Comparison of ENCODE assay signal across 31 cellular contexts in the genomic region with DNA sequence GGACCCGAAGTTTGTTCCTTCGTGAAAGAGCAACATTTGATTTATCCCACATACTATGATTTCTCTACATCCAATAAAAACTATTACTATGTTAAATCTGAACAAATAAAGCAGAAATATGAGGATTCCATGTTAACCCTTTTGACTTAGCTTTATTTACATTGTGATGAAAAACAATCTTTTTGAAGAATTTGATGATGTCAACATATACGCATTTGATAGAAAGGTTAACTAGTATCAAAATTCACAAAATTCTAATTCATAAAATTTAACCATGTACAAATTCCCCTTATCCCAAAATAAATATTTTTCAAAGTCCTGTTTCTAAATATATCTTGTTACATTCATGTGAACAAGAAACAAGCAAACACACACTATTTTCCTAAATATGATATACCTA.
"Had no signal": no experiment of that assay in that cellular context is flagged by ENCODE, and none has a peak within 500 bp of the region (broad histone marks: within the 10 kb centered on the region; RNA-seq: fewer than 3 reads in every experiment).

No MANE protein-coding gene starts in this region.

- H3K4me1 Mint-ChIP-seq: nephron; neural progenitor cell; stimulated activated naive CD8-positive, alpha-beta T cell treated with anti-CD3 and anti-CD28 coated beads, Interleukin-15, amount 100 ng/mL, for 72 hours had no signal

- H3K4me3 ChIP-seq: neural progenitor cell, ovary, psoas muscle, skin epidermis, smooth muscle cell, spleen, suprapubic skin, testis, tibial artery, transverse colon, upper lobe of right lung, uterus had no signal

- H3K27ac ChIP-seq: neural progenitor cell, ovary, parathyroid adenoma, psoas muscle, skin epidermis, spleen, suprapubic skin, testis, tibial artery, transverse colon, upper lobe of right lung, uterus had no signal

- H3K79me2 ChIP-seq: parathyroid adenoma had no signal

- ATAC-seq: natural killer cell; psoas muscle; right cardiac atrium; sciatic nerve; stimulated activated memory B cell treated with anti-CD40 and anti-IgM and Interleukin-4, amounts not matched to agents 10 μg/mL and 1 μg/mL and 100 μg/mL, for 72 hours; stimulated activated naive CD8-positive, alpha-beta T cell treated with anti-CD3 and anti-CD28 coated beads, Interleukin-15, amount 100 ng/mL, for 72 hours; stimulated activated naive CD8-positive, alpha-beta T cell treated with anti-CD3 and anti-CD28 coated beads, Interleukin-15, Interleukin-2, amounts not matched to agents 100 U/mL and 50 U/mL, for 24 hours; upper lobe of right lung had no signal

- H3K4me3 Mint-ChIP-seq: natural killer cell; nephron; neural progenitor cell; stimulated activated memory B cell treated with anti-CD40 and anti-IgM and Interleukin-4, amounts not matched to agents 10 μg/mL and 1 μg/mL and 100 μg/mL, for 72 hours; stimulated activated naive CD8-positive, alpha-beta T cell treated with anti-CD3 and anti-CD28 coated beads, Interleukin-15, amount 100 ng/mL, for 72 hours; type B pancreatic cell had no signal

- H3K36me3 ChIP-seq: ovary, uterus had no signal

- H3K27me3 ChIP-seq: neural progenitor cell, ovary, spleen, suprapubic skin, testis, tibial artery, transverse colon, upper lobe of right lung, uterus had no signal

- H3K27me3 Mint-ChIP-seq: progenitor cell of endocrine pancreas; stimulated activated memory B cell treated with anti-CD40 and anti-IgM and Interleukin-4, amounts not matched to agents 10 μg/mL and 1 μg/mL and 100 μg/mL, for 72 hours; stimulated activated naive CD8-positive, alpha-beta T cell treated with anti-CD3 and anti-CD28 coated beads, Interleukin-15, amount 100 ng/mL, for 72 hours; type B pancreatic cell had no signal

- H3K36me3 Mint-ChIP-seq: natural killer cell had no signal

- DNase-seq: natural killer cell; occipital lobe; ovary; posterior cingulate gyrus; psoas muscle; right cardiac atrium; spleen; stimulated activated CD4-positive, alpha-beta T cell treated with anti-CD3 and anti-CD28 coated beads, Interleukin-12 subunit alpha, Interleukin-12 subunit beta, amount 100 ng/mL, for 4 hours; stimulated activated CD4-positive, alpha-beta T cell treated with anti-CD3 and anti-CD28 coated beads, Interleukin-1b, Interleukin-23, amount 100 ng/mL, for 48 hours; stimulated activated CD4-positive, alpha-beta T cell treated with anti-CD3 and anti-CD28 coated beads, Interleukin-4, amount 100 ng/mL, for 1 hour; stimulated activated CD4-positive, alpha-beta T cell treated with anti-CD3 and anti-CD28 coated beads, Interleukin-4, amount 100 ng/mL, for 4 hours; stimulated activated CD8-positive, alpha-beta memory T cell treated with anti-CD3 and anti-CD28 coated beads, Interleukin-4, amount 100 ng/mL, for 48 hours; stimulated activated naive CD4-positive, alpha-beta T cell; stimulated activated naive CD8-positive, alpha-beta T cell treated with anti-CD3 and anti-CD28 coated beads, Interleukin-15, amount 100 ng/mL, for 72 hours; stimulated activated naive CD8-positive, alpha-beta T cell treated with anti-CD3 and anti-CD28 coated beads, Interleukin-15, Interleukin-2, amounts not matched to agents 100 U/mL and 50 U/mL, for 24 hours; substantia nigra; testis; tibial artery; transverse colon; upper lobe of right lung; uterus had no signal

- H3K9me3 Mint-ChIP-seq: natural killer cell; neural progenitor cell; stimulated activated memory B cell treated with anti-CD40 and anti-IgM and Interleukin-4, amounts not matched to agents 10 μg/mL and 1 μg/mL and 100 μg/mL, for 72 hours; stimulated activated naive CD8-positive, alpha-beta T cell treated with anti-CD3 and anti-CD28 coated beads, Interleukin-15, amount 100 ng/mL, for 72 hours; type B pancreatic cell had no signal

- H3K27ac Mint-ChIP-seq: natural killer cell; nephron; neural progenitor cell; progenitor cell of endocrine pancreas; stimulated activated memory B cell treated with anti-CD40 and anti-IgM and Interleukin-4, amounts not matched to agents 10 μg/mL and 1 μg/mL and 100 μg/mL, for 72 hours; type B pancreatic cell had no signal

- H3K9ac ChIP-seq: neural progenitor cell, parathyroid adenoma had no signal

- H3K4me2 ChIP-seq: neural progenitor cell, smooth muscle cell had no signal

- H3K4me1 ChIP-seq: neural progenitor cell, parathyroid adenoma, psoas muscle, spleen, testis, transverse colon, upper lobe of right lung, uterus had no signal

- H2AFZ ChIP-seq: neural progenitor cell, parathyroid adenoma had no signal

- H3K9me3 ChIP-seq: ovary, psoas muscle, spleen, suprapubic skin, testis, tibial artery, transverse colon, upper lobe of right lung, uterus had no signal
